In genomic region chr2:160516547-160517365, GRCh38 we compare ENCODE assay signal across 8 cellular contexts. TPM values are rescaled to one million over a fixed set of nuclear protein-coding genes. Genes with fewer than 3 reads are reported as not detected.
A peak's percentile ranks its signal among the peaks of the same experiment; 100 is the strongest.
DNase-seq lines count a peak whose midpoint lies in the region; ATAC-seq and TF ChIP-seq lines count a peak whose summit lies in the region.

No MANE protein-coding gene starts in this region.

- H3K4me2 ChIP-seq in OCI-LY3 (ENCODE audit: low read length): peak overlapping the region; percentile 11

- no peak overlapping the region for H3K9ac ChIP-seq in OCI-LY3 (ENCODE audit: low read length)

- TF ChIP-seq CTCF in GM12865 (IDR thresholded peaks at IDR 0.05; ENCODE audit: insufficient read depth, low read depth, low read length, missing control alignments) (no peak), OCI-LY3 (IDR thresholded peaks at IDR 0.05; ENCODE audit: low read depth, low read length) (no peak), foreskin keratinocyte (conservative IDR thresholded peaks at IDR 0.05) (no peak), ascending aorta (IDR thresholded peaks at IDR 0.05) (no peak)

- no peaks in the 10 kb centered on the region for H3K79me2 ChIP-seq in OCI-LY3 (ENCODE audit: low read length)

- H3K4me1 ChIP-seq in OCI-LY3 (ENCODE audit: low read length) (peaks cover 7% of the 10 kb centered on the region), foreskin keratinocyte (peaks cover 11% of the 10 kb centered on the region), ascending aorta (no peaks in the 10 kb centered on the region)

- H3K36me3 ChIP-seq in OCI-LY3 (replicated peaks; ENCODE audit: low read depth, low read length): no peaks in the 10 kb centered on the region
- H3K36me3 ChIP-seq in ascending aorta: no peaks in the 10 kb centered on the region

- DNase-seq in GM12865 (ENCODE audit: low read depth) (peak; percentile 10), foreskin keratinocyte (peak in 1 of 2 donors; percentile 23), NCI-H1092 (lab: John Stamatoyannopoulos, UW) (no peak), ascending aorta (ENCODE audit: low spot score in 2 of 2) (no peak), SIG-M5 treated with dmso at 0.1 percent for 504 hours (lab: John Stamatoyannopoulos, UW; ENCODE audit: unreplicated experiment) (no peak), NCI-H1105 (lab: John Stamatoyannopoulos, UW) (no peak)

- intact Hi-C loops in ascending aorta (cut with DNase I): no loop called here

- H3K27ac ChIP-seq in OCI-LY3 (ENCODE audit: low read length) (no peak overlapping the region), foreskin keratinocyte (no peak overlapping the region), ascending aorta (no peak overlapping the region)

- ATAC-seq in GM21576 (IDR thresholded peaks at IDR 0.05; ENCODE audit: unreplicated experiment) (peak; percentile 52), foreskin keratinocyte (peak; percentile 20)

- H3K27me3 ChIP-seq in OCI-LY3 (ENCODE audit: low read depth, low read length) (no peaks in the 10 kb centered on the region), foreskin keratinocyte (no peaks in the 10 kb centered on the region), ascending aorta (no peaks in the 10 kb centered on the region)

- no peaks in the 10 kb centered on the region for H4K20me1 ChIP-seq in OCI-LY3 (ENCODE audit: insufficient read depth, low read length)

- no peak overlapping the region for H3K4me3 ChIP-seq in GM12865 (ENCODE audit: low read depth, low read length)
- H3K4me3 ChIP-seq in OCI-LY3 (ENCODE audit: low read length): no peak overlapping the region
- no peak overlapping the region for H3K4me3 ChIP-seq in ascending aorta

- H3K9me3 ChIP-seq in OCI-LY3 (ENCODE audit: insufficient read depth, low read length) (no peaks in the 10 kb centered on the region), ascending aorta (no peaks in the 10 kb centered on the region)

- H2AFZ ChIP-seq in OCI-LY3 (ENCODE audit: low read depth, low read length): peak overlapping the region; percentile 58

RNA-seq across cellular contexts. Expression of gene RBMS1, which starts 23.1 kb away (rescaled TPM):
- 65.0 and 67.4 TPM in 2 replicates for total RNA-seq in foreskin keratinocyte
- polyA plus RNA-seq in foreskin keratinocyte: 18.6 and 20.6 TPM in 2 replicates
- 51.1 TPM for total RNA-seq in ascending aorta
